ENCODE assay signal across 22 cellular contexts in the genomic region with DNA sequence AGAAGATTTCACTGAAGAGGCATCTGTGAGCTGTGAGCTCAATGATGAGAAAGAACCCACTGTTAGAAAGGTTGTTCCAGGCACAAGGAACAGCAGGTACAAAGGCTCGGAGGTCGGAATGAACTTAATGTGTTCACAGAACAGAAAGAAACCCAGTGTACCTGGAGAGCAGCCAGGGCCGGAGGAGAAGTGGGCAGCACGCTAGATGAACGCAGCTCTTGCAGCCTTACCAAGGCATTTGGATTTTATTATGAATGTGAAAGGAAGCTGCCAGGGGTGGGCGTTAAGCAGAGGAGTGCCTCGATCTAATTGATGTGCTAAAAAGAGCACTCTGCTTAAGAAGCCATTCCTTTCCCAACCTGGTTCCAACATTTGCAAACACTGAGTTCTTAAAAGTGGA. TPM values are rescaled to one million over a fixed set of nuclear protein-coding genes. Genes with fewer than 3 reads are reported as not detected.
DNase-seq lines count a peak whose midpoint lies in the region; ATAC-seq, FAIRE-seq and TF ChIP-seq lines count a peak whose summit lies in the region.
"Had no signal": no experiment of that assay in that cellular context is flagged by ENCODE, and none has a peak within 500 bp of the region (broad histone marks: within the 10 kb centered on the region; RNA-seq: fewer than 3 reads in every experiment).

No MANE protein-coding gene starts in this region.

- intact Hi-C loops in pancreas (cut with DNase I) = loop anchor here in 1 of 3 donors (10.0 kb wide), 1 partner anchor 50 kb away; no protein-coding TSS in a partner anchor

- peak overlapping the region; percentile 47 for H3K27ac ChIP-seq in skeletal muscle tissue (ENCODE audit: low read depth, low read length)
- H3K27ac ChIP-seq in pancreas = no peak overlapping the region
- H3K27ac ChIP-seq: epithelial cell of prostate, heart right ventricle, Peyer's patch, right lobe of liver had no signal

- DNase-seq in G401 (ENCODE audit: low spot score) = peak; percentile 32
- peak in 47 of 56 donors; percentile 3 to 84 (median 52) for DNase-seq in amygdala (lab: John Stamatoyannopoulos, UW)
- DNase-seq in iPS-NIHi11 (ENCODE audit: low spot score) = peak; percentile 26
- no peak for DNase-seq in pancreas
- DNase-seq in KG1 (lab: John Stamatoyannopoulos, UW) = no peak
- DNase-seq: activated CD8-positive, alpha-beta T cell treated with anti-CD3 and anti-CD28 coated beads, Interleukin-2, amount 10 ng/mL, durations not matched to agents 7 days and 5 days; Caco-2; cortex of kidney; heart right ventricle; MV-4-11; NCI-H2107; Peyer's patch; right lobe of liver; stimulated activated CD4-positive, alpha-beta T cell treated with anti-CD3 and anti-CD28 coated beads, Interleukin-4, amount 100 ng/mL, for 24 hours had no signal

- ATAC-seq in GM18517 (IDR thresholded peaks at IDR 0.05; ENCODE audit: unreplicated experiment) (no peak), GM18498 (IDR thresholded peaks at IDR 0.05; ENCODE audit: unreplicated experiment) (no peak), pancreas (no peak)
- ATAC-seq: activated CD8-positive, alpha-beta T cell treated with anti-CD3 and anti-CD28 coated beads, Interleukin-2, amount 10 ng/mL, durations not matched to agents 7 days and 5 days; HCT116; natural killer cell treated with Interleukin-12 subunit alpha and Interleukin-12 subunit beta and Interleukin-15 and Interleukin-18, amount 100 ng/mL, for 72 hours had no signal

- H3K4me1 ChIP-seq in skeletal muscle tissue (ENCODE audit: control insufficient read depth in 3 of 3, insufficient read depth in 3 of 3, low read length in 3 of 3) = peaks cover 16 to 19% (median 16%) of the 10 kb centered on the region in 3 donors
- H3K4me1 ChIP-seq in pancreas = no peaks in the 10 kb centered on the region
- H3K4me1 ChIP-seq: Caco-2 had no signal

- peak overlapping the region in 2 of 3 donors; percentile 34 to 43 for H3K9ac ChIP-seq in skeletal muscle tissue (ENCODE audit: low read depth in 1 of 3, low read length in 3 of 3)

- H3K9me3 ChIP-seq in skeletal muscle tissue (ENCODE audit: control insufficient read depth in 3 of 3, low read length in 3 of 3) (no peaks in the 10 kb centered on the region), pancreas (no peaks in the 10 kb centered on the region)
- H3K9me3 ChIP-seq: Caco-2, heart right ventricle, Peyer's patch, right lobe of liver had no signal

- H3K4me3 ChIP-seq in skeletal muscle tissue (ENCODE audit: low read length in 3 of 3) = peak overlapping the region in 1 of 3 donors; percentile 26
- H3K4me3 ChIP-seq in pancreas = no peak overlapping the region
- H3K4me3 ChIP-seq: heart right ventricle, Peyer's patch, right lobe of liver had no signal

- H3K36me3 ChIP-seq in skeletal muscle tissue (ENCODE audit: control insufficient read depth in 3 of 3, insufficient read depth in 3 of 3, low read length in 3 of 3) (peaks cover 4 to 19% (median 10%) of the 10 kb centered on the region in 3 donors), pancreas (peaks cover 0 to 3% (median 0%) of the 10 kb centered on the region in 3 donors)

- no peak for FAIRE-seq in pancreas (lab: Jason Lieb, UNC)
- FAIRE-seq: G401.6, GM12892 had no signal

- no peaks in the 10 kb centered on the region for H3K27me3 ChIP-seq in skeletal muscle tissue (ENCODE audit: control insufficient read depth in 3 of 3, insufficient read depth in 3 of 3, low read length in 3 of 3)
- H3K27me3 ChIP-seq in pancreas = no peaks in the 10 kb centered on the region
- H3K27me3 ChIP-seq: heart right ventricle, Peyer's patch, right lobe of liver had no signal

- in situ Hi-C loops in G401 (cut with HindIII; ENCODE audit: low sequenced_read_pairs) = no loop called here

- 86 to 89% methylated on average over 7 of the region's 7 CpGs for WGBS in pancreas, 2 donors

- TF ChIP-seq CTCF in pancreas (IDR thresholded peaks at IDR 0.05) = no peak

RNA-seq across cellular contexts. Expression of gene EEF2K, which starts 19.0 kb away (rescaled TPM):
- 18.6 and 22.0 TPM in 2 replicates for total RNA-seq in G401 (2014; rRNA removed; shearing (Covaris generic))
- total RNA-seq in skeletal muscle tissue = 86.1 TPM
- 10 to 100 TPM; 15.0 to 21.1 (median 18.2) TPM for total RNA-seq in pancreas
- polyA plus RNA-seq in pancreas = 1 to 10 TPM; 6.1 to 9.2 TPM

Comparison
In these comparisons a context has a peak if more than half of its experiments do, and no peak if none do; other contexts are left out.
1. DNase-seq: peak in G401 (single experiment), amygdala (47 of 56) and iPS-NIHi11 (single experiment); none in pancreas (0 of 6) and KG1 (single experiment).